Comparison of ENCODE assay signal across 8 cellular contexts in genomic region chr6:6788394-6789020, GRCh38.
A peak's percentile ranks its signal among the peaks of the same experiment; 100 is the strongest.
DNase-seq lines count a peak whose midpoint lies in the region; ATAC-seq and TF ChIP-seq lines count a peak whose summit lies in the region.

No MANE protein-coding gene starts in this region.

- no peak overlapping the region for H3K27ac Mint-ChIP-seq in stimulated activated effector memory CD8-positive, alpha-beta T cell treated with anti-CD3 and anti-CD28 coated beads, Interleukin-12 subunit alpha, Interleukin-12 subunit beta, amount 100 ng/mL, for 72 hours

- POLR2A ChIA-PET in BJ (lab: Charles Lee): no interaction called here

- no peak overlapping the region for H3K4me3 Mint-ChIP-seq in stimulated activated effector memory CD8-positive, alpha-beta T cell treated with anti-CD3 and anti-CD28 coated beads, Interleukin-12 subunit alpha, Interleukin-12 subunit beta, amount 100 ng/mL, for 72 hours

- no peak overlapping the region for H3K4me3 ChIP-seq in BJ (ENCODE audit: low read depth, low read length)

- CTCF ChIA-PET in BJ (lab: Yijun Ruan, JAX): no interaction called here

- peaks cover 9% of the 10 kb centered on the region for H3K4me1 Mint-ChIP-seq in stimulated activated effector memory CD8-positive, alpha-beta T cell treated with anti-CD3 and anti-CD28 coated beads, Interleukin-12 subunit alpha, Interleukin-12 subunit beta, amount 100 ng/mL, for 72 hours

- no peak for DNase-seq in BJ (ENCODE audit: low read depth)
- DNase-seq in GM20000 (ENCODE audit: low spot score): peak; percentile 44
- DNase-seq in NCI-H2196 treated with DMSO at 0.1 percent for 48 hours (lab: John Stamatoyannopoulos, UW; ENCODE audit: unreplicated experiment): peak; percentile 77
- DNase-seq in dermis blood vessel endothelial cell: peak; percentile 56
- DNase-seq in stimulated activated effector memory CD8-positive, alpha-beta T cell treated with anti-CD3 and anti-CD28 coated beads, Interleukin-12 subunit alpha, Interleukin-12 subunit beta, amount 100 ng/mL, for 72 hours (ENCODE audit: low spot score in 2 of 2): no peak
- DNase-seq in dedifferentiated amniotic fluid mesenchymal stem cell (ENCODE audit: extremely low spot score): no peak
- DNase-seq in putamen (ENCODE audit: low spot score): no peak

- TF ChIP-seq CTCF in BJ (IDR thresholded peaks at IDR 0.05; ENCODE audit: insufficient read depth, low read depth, low read length) (peak; percentile 47), GM20000 (IDR thresholded peaks at IDR 0.05; ENCODE audit: extremely low read depth, missing control alignments) (peak; percentile 43)

- H3K36me3 ChIP-seq in BJ (ENCODE audit: control insufficient read depth, insufficient read depth, low read length): no peaks in the 10 kb centered on the region

- peak; percentile 62 for ATAC-seq in stimulated activated effector memory CD8-positive, alpha-beta T cell treated with anti-CD3 and anti-CD28 coated beads, Interleukin-12 subunit alpha, Interleukin-12 subunit beta, amount 100 ng/mL, for 72 hours
- ATAC-seq in HG03432 (IDR thresholded peaks at IDR 0.05; ENCODE audit: unreplicated experiment): no peak

- H3K9me3 Mint-ChIP-seq in stimulated activated effector memory CD8-positive, alpha-beta T cell treated with anti-CD3 and anti-CD28 coated beads, Interleukin-12 subunit alpha, Interleukin-12 subunit beta, amount 100 ng/mL, for 72 hours: no peaks in the 10 kb centered on the region

- H3K36me3 Mint-ChIP-seq in stimulated activated effector memory CD8-positive, alpha-beta T cell treated with anti-CD3 and anti-CD28 coated beads, Interleukin-12 subunit alpha, Interleukin-12 subunit beta, amount 100 ng/mL, for 72 hours: no peaks in the 10 kb centered on the region

- no peaks in the 10 kb centered on the region for H3K27me3 ChIP-seq in BJ (ENCODE audit: control insufficient read depth, insufficient read depth, low read length)

Comparison
In these comparisons a context has a peak if more than half of its experiments do, and no peak if none do; other contexts are left out.
1. DNase-seq: peak in GM20000 (single experiment), NCI-H2196 treated with DMSO at 0.1 percent for 48 hours (single experiment) and dermis blood vessel endothelial cell (single experiment); none in BJ (single experiment), stimulated activated effector memory CD8-positive, alpha-beta T cell treated with anti-CD3 and anti-CD28 coated beads, Interleukin-12 subunit alpha, Interleukin-12 subunit beta, amount 100 ng/mL, for 72 hours (0 of 2), dedifferentiated amniotic fluid mesenchymal stem cell (single experiment) and putamen (single experiment).